Comparison of ENCODE assay signal across 17 cellular contexts in genomic region chr4:1463088-1463926, GRCh38. TPM values are rescaled to one million over a fixed set of nuclear protein-coding genes. Genes with fewer than 3 reads are reported as not detected.
DNase-seq lines count a peak whose midpoint lies in the region; ATAC-seq and TF ChIP-seq lines count a peak whose summit lies in the region.
"Had no signal": no experiment of that assay in that cellular context is flagged by ENCODE, and none has a peak within 500 bp of the region (broad histone marks: within the 10 kb centered on the region; RNA-seq: fewer than 3 reads in every experiment).

No MANE protein-coding gene starts in this region.

- H3K9me3 ChIP-seq in osteoblast (ENCODE audit: low read depth, low read length): no peaks in the 10 kb centered on the region
- H3K9me3 ChIP-seq: ovary had no signal

- no peak overlapping the region for H3K4me2 ChIP-seq in osteoblast (ENCODE audit: insufficient read depth, low read length)

- no peaks in the 10 kb centered on the region for H4K20me1 ChIP-seq in osteoblast (ENCODE audit: insufficient read depth, low read length)

- H3K4me3 ChIP-seq in osteoblast (ENCODE audit: insufficient read depth, low read length): no peak overlapping the region
- H3K4me3 ChIP-seq: ovary had no signal

- no peak for ATAC-seq in HG02610 (IDR thresholded peaks at IDR 0.05; ENCODE audit: unreplicated experiment)
- ATAC-seq in HG02642 (IDR thresholded peaks at IDR 0.05; ENCODE audit: poor library complexity, unreplicated experiment): no peak
- no peak for ATAC-seq in GM21825 (IDR thresholded peaks at IDR 0.05; ENCODE audit: unreplicated experiment)
- ATAC-seq: Panc1; stimulated activated memory B cell treated with anti-CD40 and anti-IgM and Interleukin-4, amounts not matched to agents 10 μg/mL and 1 μg/mL and 100 μg/mL, for 72 hours had no signal

- no peaks in the 10 kb centered on the region for H3K36me3 ChIP-seq in osteoblast (ENCODE audit: insufficient read depth, low read length)
- H3K36me3 ChIP-seq: ovary had no signal

- TF ChIP-seq CTCF in osteoblast (IDR thresholded peaks at IDR 0.05; ENCODE audit: extremely low read depth, low read depth, low read length): no peak

- H3K79me2 ChIP-seq in osteoblast (ENCODE audit: insufficient read depth, low read length): no peaks in the 10 kb centered on the region

- DNase-seq in CMK (ENCODE audit: low read depth): peak; percentile 37
- peak; percentile 17 for DNase-seq in RPMI7951 (ENCODE audit: low read depth)
- DNase-seq in foreskin melanocyte: peak; percentile 16
- DNase-seq in osteoblast (ENCODE audit: insufficient read length, low spot score, missing footprints): peak; percentile 90
- no peak for DNase-seq in NCI-H2171 (lab: John Stamatoyannopoulos, UW)
- DNase-seq: activated CD4-positive, alpha-beta T cell treated with anti-CD3 and anti-CD28 coated beads, Interleukin-2, amount 10 ng/mL, durations not matched to agents 7 days and 5 days; activated effector memory CD4-positive, alpha-beta T cell treated with anti-CD3 and anti-CD28 coated beads, Interleukin-2, amount 50 U/mL, for 16 hours; central memory CD4-positive, alpha-beta T cell; left cardiac atrium; MM.1S; NCI-H226 had no signal

- no peak overlapping the region for H2AFZ ChIP-seq in osteoblast (ENCODE audit: low read length)

- H3K4me1 ChIP-seq in osteoblast (ENCODE audit: insufficient read depth, low read length): no peaks in the 10 kb centered on the region

- H3K27ac ChIP-seq in osteoblast (ENCODE audit: low read depth, low read length): no peak overlapping the region
- H3K27ac ChIP-seq: ovary had no signal

- peaks cover 31% of the 10 kb centered on the region for H3K27me3 ChIP-seq in osteoblast (ENCODE audit: insufficient read depth, low read length)
- H3K27me3 ChIP-seq: ovary had no signal

RNA-seq across cellular contexts. Expression of gene NKX1-1, which starts 57.1 kb away (rescaled TPM):
- total RNA-seq in RPMI7951 (2014; rRNA removed; shearing (Covaris generic)): not detected in 2 replicates
- total RNA-seq in osteoblast: not detected in 2 replicates
- total RNA-seq: activated CD4-positive, alpha-beta T cell treated with anti-CD3 and anti-CD28 coated beads, Interleukin-2, amount 10 ng/mL, durations not matched to agents 7 days and 5 days; left cardiac atrium; ovary had no signal
